Comparison of ENCODE assay signal across 1 cellular context in genomic region chr20:32522775-32523612, GRCh38.
TF ChIP-seq lines count a peak whose summit lies in the region.

No MANE protein-coding gene starts in this region.

TF ChIP-seq in HepG2, 621 proteins besides CTCF, POLR2A, EP300 and RAD21 (continued from another document and continues in another):
- TF ChIP-seq TFDP1 (CRISPR knock-in tag; IDR thresholded peaks at IDR 0.05; ENCODE audit: borderline replicate concordance) (peak; percentile 47; the same call in 1 of the 2 replicates), ZNF546 (CRISPR knock-in tag; conservative IDR thresholded peaks at IDR 0.05) (no peak), ZNF687 (CRISPR knock-in tag; IDR thresholded peaks at IDR 0.05) (peak; percentile 82), ZNF292 (CRISPR knock-in tag; IDR thresholded peaks at IDR 0.05; ENCODE audit: borderline replicate concordance, low read depth) (peak; percentile 97; the same call in 1 of the 2 replicates), NFRKB (IDR thresholded peaks at IDR 0.05) (no peak), ZNF263 (CRISPR knock-in tag; IDR thresholded peaks at IDR 0.05) (peak; percentile 49), ATF3 (CRISPR knock-in tag; IDR thresholded peaks at IDR 0.05) (no peak), NR0B2 (CRISPR knock-in tag; IDR thresholded peaks at IDR 0.05) (0 out of 2 replicates have a peak, but pooled peaks have one; percentile 1), CCDC6 (CRISPR knock-in tag; IDR thresholded peaks at IDR 0.05) (no peak), MIER3 (CRISPR knock-in tag; IDR thresholded peaks at IDR 0.05; ENCODE audit: borderline replicate concordance) (peak; percentile 71; the same call in 1 of the 2 replicates), SIN3A (IDR thresholded peaks at IDR 0.05; ENCODE audit: borderline replicate concordance, low read depth, low read length) (no peak), ZXDC (CRISPR knock-in tag; IDR thresholded peaks at IDR 0.05) (0 out of 2 replicates have a peak, but pooled peaks have one; percentile 18), NCOA1 (CRISPR knock-in tag; IDR thresholded peaks at IDR 0.05) (peak; percentile 51), SNAPC2 (CRISPR knock-in tag; IDR thresholded peaks at IDR 0.05) (peak; percentile 79; the same call in 1 of the 2 replicates), ZNF30 (CRISPR knock-in tag; IDR thresholded peaks at IDR 0.05) (no peak), MAFG (CRISPR knock-in tag; IDR thresholded peaks at IDR 0.05) (no peak), PRMT3 (CRISPR knock-in tag; IDR thresholded peaks at IDR 0.05; ENCODE audit: borderline replicate concordance, low read depth) (no peak), ZNF619 (CRISPR knock-in tag; IDR thresholded peaks at IDR 0.05) (peak; percentile 65; the same call in 1 of the 2 replicates), ZNF614 (CRISPR knock-in tag; IDR thresholded peaks at IDR 0.05; ENCODE audit: borderline replicate concordance) (peak; percentile 82; the same call in 1 of the 2 replicates), SP5 (CRISPR knock-in tag; IDR thresholded peaks at IDR 0.05; ENCODE audit: borderline replicate concordance, low read depth) (peak; percentile 85; the same call in 1 of the 2 replicates), MAFK (conservative IDR thresholded peaks at IDR 0.05 in 1 of 2, IDR thresholded peaks at IDR 0.05 in 1 of 2; ENCODE audit: low read length in 2 of 2) (peak in 1 of 2 experiments; percentile 96; a peak in 2 of 4 replicates), ZNF841 (CRISPR knock-in tag; IDR thresholded peaks at IDR 0.05; ENCODE audit: borderline replicate concordance) (no peak), ZNF879 (CRISPR knock-in tag; IDR thresholded peaks at IDR 0.05) (peak; percentile 84), ISL2 (CRISPR knock-in tag; IDR thresholded peaks at IDR 0.05) (peak; percentile 65; the same call in 1 of the 2 replicates), KDM1A (CRISPR knock-in tag; IDR thresholded peaks at IDR 0.05) (peak; percentile 90), KLF16 (CRISPR knock-in tag; IDR thresholded peaks at IDR 0.05) (peak in 1 of 2 experiments; percentile 85; a peak in 2 of 4 replicates), MEIS2 (CRISPR knock-in tag; IDR thresholded peaks at IDR 0.05) (peak; percentile 90; the same call in 1 of the 2 replicates), ZNF737 (CRISPR knock-in tag; IDR thresholded peaks at IDR 0.05; ENCODE audit: borderline replicate concordance) (0 out of 2 replicates have a peak, but pooled peaks have one; percentile 83), ZNF772 (CRISPR knock-in tag; IDR thresholded peaks at IDR 0.05) (0 out of 2 replicates have a peak, but pooled peaks have one; percentile 93), ZBTB26 (CRISPR knock-in tag; IDR thresholded peaks at IDR 0.05; ENCODE audit: borderline replicate concordance) (peak; percentile 21; the same call in 1 of the 2 replicates), ZNF331 (CRISPR knock-in tag; IDR thresholded peaks at IDR 0.05) (peak; percentile 92), ZFP91 (CRISPR knock-in tag; IDR thresholded peaks at IDR 0.05; ENCODE audit: borderline replicate concordance) (peak; percentile 50), ZNF720 (CRISPR knock-in tag; IDR thresholded peaks at IDR 0.05) (0 out of 2 replicates have a peak, but pooled peaks have one; percentile 58), ZSCAN12 (CRISPR knock-in tag; IDR thresholded peaks at IDR 0.05) (0 out of 2 replicates have a peak, but pooled peaks have one; percentile 68), MYPOP (CRISPR knock-in tag; IDR thresholded peaks at IDR 0.05) (peak; percentile 67; the same call in 1 of the 2 replicates), ZNF556 (CRISPR knock-in tag; IDR thresholded peaks at IDR 0.05; ENCODE audit: borderline replicate concordance) (peak; percentile 96), ERF (CRISPR knock-in tag; IDR thresholded peaks at IDR 0.05) (peak; percentile 77; the same call in 1 of the 2 replicates), SNAI1 (CRISPR knock-in tag; IDR thresholded peaks at IDR 0.05; ENCODE audit: borderline replicate concordance) (no peak), TSC22D2 (CRISPR knock-in tag; IDR thresholded peaks at IDR 0.05; ENCODE audit: borderline replicate concordance) (peak; percentile 59; the same call in 1 of the 2 replicates), NCOA2 (CRISPR knock-in tag; IDR thresholded peaks at IDR 0.05) (peak; percentile 68), ELF4 (CRISPR knock-in tag; IDR thresholded peaks at IDR 0.05; ENCODE audit: borderline replicate concordance) (no peak), ZBTB39 (CRISPR knock-in tag; IDR thresholded peaks at IDR 0.05) (no peak)
